8 cellular contexts compared by ENCODE assay signal in genomic region chr10:30591249-30591670, GRCh38. TPM values are rescaled to one million over a fixed set of nuclear protein-coding genes. Genes with fewer than 3 reads are reported as not detected.
DNase-seq lines count a peak whose midpoint lies in the region; FAIRE-seq and TF ChIP-seq lines count a peak whose summit lies in the region.

No MANE protein-coding gene starts in this region.

- intact Hi-C loops in transverse colon (cut with DNase I; ENCODE audit: low total_unique reads) = loop anchor here (2.0 kb wide), 1 partner anchor 198 kb away; no protein-coding TSS in a partner anchor

- no peak for TF ChIP-seq EP300 in transverse colon (IDR thresholded peaks at IDR 0.05; ENCODE audit: low read depth)

- in situ Hi-C loops in transverse colon (cut with MboI; ENCODE audit: low pct_ligation_motif_present in 1 of 4, low pct_unique_long_range_greater_than_20kb in 1 of 4, low sequenced_read_pairs in 3 of 4) = loop anchor here in 3 of 4 donors (5.0 to 10.0 kb wide), 2 partner anchors 196 to 199 kb away; no protein-coding TSS in a partner anchor

- TF ChIP-seq POLR2A in transverse colon (IDR thresholded peaks at IDR 0.05) = no peak

- no peaks in the 10 kb centered on the region for H3K36me3 ChIP-seq in effector memory CD4-positive, alpha-beta T cell (ENCODE audit: control insufficient read depth, insufficient read depth, low read length)
- H3K36me3 ChIP-seq in transverse colon = no peaks in the 10 kb centered on the region

- DNase-seq in 8988T = peak; percentile 15
- DNase-seq in NCI-H1694 treated with DMSO at 0.1 percent for 48 hours (lab: John Stamatoyannopoulos, UW) = peak; percentile 41
- peak; percentile 34 for DNase-seq in activated CD4-positive, CD25-positive, alpha-beta regulatory T cell treated with anti-CD3 and anti-CD28 coated beads, Interleukin-2, amount 50 U/mL, for 72 hours
- peak in 2 of 3 donors; percentile 1 to 29 for DNase-seq in effector memory CD4-positive, alpha-beta T cell
- peak; percentile 3 for DNase-seq in mesenteric fat pad (ENCODE audit: low spot score)
- DNase-seq in transverse colon = peak; percentile 29
- no peak for DNase-seq in NCI-H524 treated with DMSO at 0.1 percent for 48 hours (lab: John Stamatoyannopoulos, UW)

- no peaks in the 10 kb centered on the region for H3K9me3 ChIP-seq in effector memory CD4-positive, alpha-beta T cell (ENCODE audit: control insufficient read depth, low read length)
- H3K9me3 ChIP-seq in transverse colon = no peaks in the 10 kb centered on the region

- no peak overlapping the region for H3K27ac ChIP-seq in effector memory CD4-positive, alpha-beta T cell (ENCODE audit: insufficient read depth, low read length, poor library complexity, severe bottlenecking)
- no peak overlapping the region for H3K27ac ChIP-seq in transverse colon

- peak; percentile 85 for FAIRE-seq in G401.6 (lab: Jason Lieb, UNC)

- peaks cover 3% of the 10 kb centered on the region for H3K27me3 ChIP-seq in effector memory CD4-positive, alpha-beta T cell (replicated peaks; ENCODE audit: control insufficient read depth, insufficient read depth, low read length, poor library complexity, severe bottlenecking)
- H3K27me3 ChIP-seq in transverse colon = no peaks in the 10 kb centered on the region

- H3K4me3 ChIP-seq in effector memory CD4-positive, alpha-beta T cell (ENCODE audit: insufficient read depth, low read depth, low read length, poor library complexity, severe bottlenecking) = no peak overlapping the region
- no peak overlapping the region for H3K4me3 ChIP-seq in transverse colon

- WGBS in transverse colon (ENCODE audit: low coverage in 1 of 2), 2 donors = 0 to 1% methylated on average over 2 to 5 of the region's 5 CpGs

- TF ChIP-seq CTCF in transverse colon (IDR thresholded peaks at IDR 0.05) = peak; percentile 75 to 86 (median 81)

- no peaks in the 10 kb centered on the region for H3K4me1 ChIP-seq in effector memory CD4-positive, alpha-beta T cell (ENCODE audit: control insufficient read depth, insufficient read depth, low read length, poor library complexity, severe bottlenecking)
- H3K4me1 ChIP-seq in transverse colon = peaks cover 0 to 6% (median 1%) of the 10 kb centered on the region in 4 donors

RNA-seq across cellular contexts. Expression of gene LYZL2, which starts 38.3 kb away (rescaled TPM):
- total RNA-seq in mesenteric fat pad (not detected), transverse colon (not detected)
